9 cellular contexts compared by ENCODE assay signal in the genomic region with DNA sequence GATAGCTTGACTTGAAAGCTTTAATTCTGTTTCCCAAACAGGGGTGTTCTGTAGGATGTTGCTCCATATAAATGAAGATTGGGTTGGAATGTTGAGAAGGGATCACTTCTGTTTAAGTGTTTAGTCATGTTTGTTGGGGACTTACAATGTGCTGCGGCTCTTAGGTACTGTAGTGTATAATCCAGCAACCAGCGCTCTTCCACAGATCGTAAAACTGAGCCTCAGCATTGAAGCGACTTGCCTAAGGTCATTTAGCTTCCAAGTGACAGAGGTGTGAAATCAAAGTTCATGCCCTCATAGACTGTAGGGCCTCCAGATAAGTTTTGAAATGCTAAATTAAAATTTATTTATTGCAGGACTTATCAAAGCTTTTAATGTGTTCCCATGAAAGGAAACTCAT. TPM values are rescaled to one million over a fixed set of nuclear protein-coding genes. Genes with fewer than 3 reads are reported as not detected.
DNase-seq lines count a peak whose midpoint lies in the region; ATAC-seq and TF ChIP-seq lines count a peak whose summit lies in the region.
"Had no signal": no experiment of that assay in that cellular context is flagged by ENCODE, and none has a peak within 500 bp of the region (broad histone marks: within the 10 kb centered on the region; RNA-seq: fewer than 3 reads in every experiment).

No MANE protein-coding gene starts in this region.

- no peaks in the 10 kb centered on the region for H3K9me3 Mint-ChIP-seq in activated T-cell treated with anti-CD3 and anti-CD28 coated beads, Interleukin-2, amount 50 U/mL, for 72 hours
- peaks cover 5% of the 10 kb centered on the region for H3K9me3 Mint-ChIP-seq in glutamatergic neuron (ENCODE audit: unreplicated experiment)
- H3K9me3 Mint-ChIP-seq in stimulated activated naive B cell treated with anti-CD40 and anti-IgM and Interleukin-4, amounts not matched to agents 10 μg/mL and 1 μg/mL and 100 μg/mL, for 72 hours: no peaks in the 10 kb centered on the region

- H3K27me3 Mint-ChIP-seq in activated T-cell treated with anti-CD3 and anti-CD28 coated beads, Interleukin-2, amount 50 U/mL, for 72 hours (ENCODE audit: low read depth): peaks cover 14% of the 10 kb centered on the region
- peaks cover 4% of the 10 kb centered on the region for H3K27me3 Mint-ChIP-seq in glutamatergic neuron (ENCODE audit: unreplicated experiment)
- H3K27me3 Mint-ChIP-seq in stimulated activated naive B cell treated with anti-CD40 and anti-IgM and Interleukin-4, amounts not matched to agents 10 μg/mL and 1 μg/mL and 100 μg/mL, for 72 hours: peaks cover 8 to 11% of the 10 kb centered on the region in 2 donors

- no peak for DNase-seq in activated T-cell treated with anti-CD3 and anti-CD28 coated beads, Interleukin-2, amount 50 U/mL, for 72 hours
- no peak for DNase-seq in activated T-cell treated with anti-CD3 and anti-CD28 coated beads, Interleukin-2, amount 50 U/mL, for 48 hours
- DNase-seq in glutamatergic neuron (no peak), DMS 273 (lab: John Stamatoyannopoulos, UW; ENCODE audit: unreplicated experiment) (no peak), NCI-H1694 treated with DMSO at 0.1 percent for 48 hours (lab: John Stamatoyannopoulos, UW) (no peak), nucleus accumbens (lab: John Stamatoyannopoulos, UW) (no peak)
- no peak for DNase-seq in stimulated activated naive B cell treated with anti-CD40 and anti-IgM and Interleukin-4, amounts not matched to agents 10 μg/mL and 1 μg/mL and 100 μg/mL, for 72 hours
- DNase-seq: NCI-H1105 had no signal

- H3K36me3 Mint-ChIP-seq in activated T-cell treated with anti-CD3 and anti-CD28 coated beads, Interleukin-2, amount 50 U/mL, for 72 hours (ENCODE audit: insufficient read depth in 2 of 2): peaks cover 2 to 3% of the 10 kb centered on the region in 2 donors
- H3K36me3 Mint-ChIP-seq in glutamatergic neuron (ENCODE audit: unreplicated experiment): no peaks in the 10 kb centered on the region
- H3K36me3 Mint-ChIP-seq in stimulated activated naive B cell treated with anti-CD40 and anti-IgM and Interleukin-4, amounts not matched to agents 10 μg/mL and 1 μg/mL and 100 μg/mL, for 72 hours: no peaks in the 10 kb centered on the region

- TF ChIP-seq CTCF in SU-DHL-6 (IDR thresholded peaks at IDR 0.05; ENCODE audit: insufficient read depth, low read length, poor library complexity, severe bottlenecking) (no peak), glutamatergic neuron (IDR thresholded peaks at IDR 0.05; ENCODE audit: partially characterized antibody, unreplicated experiment) (no peak)

- no peak for ATAC-seq in activated T-cell treated with anti-CD3 and anti-CD28 coated beads, Interleukin-2, amount 50 U/mL, for 72 hours (replicated peaks in 1 of 2)
- no peak for ATAC-seq in stimulated activated naive B cell treated with anti-CD40 and anti-IgM and Interleukin-4, amounts not matched to agents 10 μg/mL and 1 μg/mL and 100 μg/mL, for 72 hours (replicated peaks)

- peaks cover 3% of the 10 kb centered on the region; the same call in 1 of the 2 replicates for H4K20me1 ChIP-seq in SU-DHL-6 (ENCODE audit: low read depth, low read length)

- no peaks in the 10 kb centered on the region for H3K27me3 ChIP-seq in SU-DHL-6 (ENCODE audit: low read length)

- no peak overlapping the region for H3K27ac ChIP-seq in SU-DHL-6 (ENCODE audit: low read depth, low read length)

- no peak overlapping the region for H2AFZ ChIP-seq in SU-DHL-6 (ENCODE audit: low read depth, low read length, severe bottlenecking)

- no peaks in the 10 kb centered on the region for H3K9me2 ChIP-seq in SU-DHL-6 (replicated peaks; ENCODE audit: insufficient read depth, low read length)

- H3K79me2 ChIP-seq in SU-DHL-6 (ENCODE audit: insufficient read depth, low read length): peaks cover 66% of the 10 kb centered on the region

- peaks cover 63% of the 10 kb centered on the region for H3K4me1 Mint-ChIP-seq in activated T-cell treated with anti-CD3 and anti-CD28 coated beads, Interleukin-2, amount 50 U/mL, for 72 hours (ENCODE audit: low read depth)
- H3K4me1 Mint-ChIP-seq in glutamatergic neuron (ENCODE audit: low read depth, unreplicated experiment): peaks cover 52% of the 10 kb centered on the region
- H3K4me1 Mint-ChIP-seq in stimulated activated naive B cell treated with anti-CD40 and anti-IgM and Interleukin-4, amounts not matched to agents 10 μg/mL and 1 μg/mL and 100 μg/mL, for 72 hours: peaks cover 30 to 59% of the 10 kb centered on the region in 2 donors

- H3K36me3 ChIP-seq in SU-DHL-6 (ENCODE audit: low read length): no peaks in the 10 kb centered on the region

- no peaks in the 10 kb centered on the region for H3K9me3 ChIP-seq in SU-DHL-6 (ENCODE audit: insufficient read depth, low read length)

- no peaks in the 10 kb centered on the region for H3F3A ChIP-seq in SU-DHL-6 (ENCODE audit: insufficient read depth)

- peak overlapping the region; percentile 95 for H3K4me2 ChIP-seq in SU-DHL-6 (ENCODE audit: low read depth, low read length, poor library complexity, severe bottlenecking)

- H3K9ac ChIP-seq in SU-DHL-6 (ENCODE audit: low read length): peak overlapping the region; percentile 84; the same call in 1 of the 2 replicates

- H3K4me3 ChIP-seq in SU-DHL-6 (ENCODE audit: insufficient read depth, low read length, poor library complexity, severe bottlenecking): no peak overlapping the region

- peak overlapping the region; percentile 95 for H3K27ac Mint-ChIP-seq in activated T-cell treated with anti-CD3 and anti-CD28 coated beads, Interleukin-2, amount 50 U/mL, for 72 hours
- no peak overlapping the region for H3K27ac Mint-ChIP-seq in glutamatergic neuron (ENCODE audit: unreplicated experiment)
- H3K27ac Mint-ChIP-seq in stimulated activated naive B cell treated with anti-CD40 and anti-IgM and Interleukin-4, amounts not matched to agents 10 μg/mL and 1 μg/mL and 100 μg/mL, for 72 hours: no peak overlapping the region

- peak overlapping the region; percentile 83 to 92 for H3K4me3 Mint-ChIP-seq in activated T-cell treated with anti-CD3 and anti-CD28 coated beads, Interleukin-2, amount 50 U/mL, for 72 hours
- peak overlapping the region; percentile 95 for H3K4me3 Mint-ChIP-seq in glutamatergic neuron (ENCODE audit: unreplicated experiment)
- peak overlapping the region; percentile 86 to 91 for H3K4me3 Mint-ChIP-seq in stimulated activated naive B cell treated with anti-CD40 and anti-IgM and Interleukin-4, amounts not matched to agents 10 μg/mL and 1 μg/mL and 100 μg/mL, for 72 hours

RNA-seq across cellular contexts. Expression of a gene that starts 1.8 kb away (rescaled TPM):
- total RNA-seq in activated T-cell treated with anti-CD3 and anti-CD28 coated beads, Interleukin-2, amount 50 U/mL, for 72 hours: 10 to 100 TPM; 31.2 to 32.4 TPM
- 25.8 TPM for total RNA-seq in glutamatergic neuron (ENCODE audit: unreplicated experiment)

RNA-seq across cellular contexts. Expression of a gene that starts 13.4 kb away (rescaled TPM):
- not detected for total RNA-seq in activated T-cell treated with anti-CD3 and anti-CD28 coated beads, Interleukin-2, amount 50 U/mL, for 72 hours
- not detected for total RNA-seq in glutamatergic neuron (ENCODE audit: unreplicated experiment)
